ENCODE assay signal across 25 cellular contexts in the genomic region with DNA sequence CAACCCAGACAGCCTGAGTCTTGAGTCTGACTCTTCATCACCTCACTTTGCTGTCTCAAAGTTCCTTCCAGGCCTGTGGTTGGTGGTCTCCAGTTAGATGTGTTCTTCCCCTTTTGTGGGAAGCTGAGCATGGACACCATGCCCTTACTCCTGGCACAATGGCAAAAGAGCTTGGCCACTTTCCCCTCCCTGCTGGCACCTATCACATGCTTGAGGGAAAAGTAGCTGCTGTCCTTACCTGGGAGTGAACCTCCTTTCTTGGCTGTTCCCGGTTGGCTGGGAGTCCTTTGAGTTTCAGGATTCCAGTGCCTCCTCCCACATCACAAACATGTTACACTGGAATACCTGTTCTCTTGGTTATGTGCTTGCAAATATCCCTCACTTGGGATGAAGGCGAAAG.
"Had no signal": no experiment of that assay in that cellular context is flagged by ENCODE, and none has a peak within 500 bp of the region (broad histone marks: within the 10 kb centered on the region; RNA-seq: fewer than 3 reads in every experiment).

No MANE protein-coding gene starts in this region.

- FAIRE-seq: endothelial cell of umbilical vein, islet of Langerhans, small intestine had no signal

- ATAC-seq: left colon, natural killer cell, psoas muscle had no signal

- H3K27ac Mint-ChIP-seq: memory B cell had no signal

- H3K27me3 ChIP-seq: esophagus muscularis mucosa, ovary, right lobe of liver, thyroid gland had no signal

- H3K27ac ChIP-seq: coronary artery, ovary, psoas muscle, right lobe of liver, stomach, thyroid gland had no signal

- H3K36me3 ChIP-seq: esophagus muscularis mucosa, ovary, right lobe of liver, stomach, thyroid gland had no signal

- H3K4me1 Mint-ChIP-seq: memory B cell had no signal

- H3K36me3 Mint-ChIP-seq: memory B cell had no signal

- H3K9me3 ChIP-seq: esophagus muscularis mucosa, ovary, psoas muscle, right lobe of liver, stomach, thyroid gland had no signal

- H3K4me1 ChIP-seq: esophagus muscularis mucosa, psoas muscle, right lobe of liver, stomach, thyroid gland had no signal

- H3K4me3 Mint-ChIP-seq: central memory CD8-positive, alpha-beta T cell; memory B cell; natural killer cell had no signal

- DNase-seq: dermis blood vessel endothelial cell; effector memory CD4-positive, alpha-beta T cell; foreskin melanocyte; hippocampal formation; left colon; natural killer cell; occipital lobe; posterior cingulate gyrus; psoas muscle; right lobe of liver; stimulated activated CD4-positive, alpha-beta T cell treated with anti-CD3 and anti-CD28 coated beads, Interleukin-15, amount 100 ng/mL, for 24 hours; stimulated activated CD4-positive, alpha-beta T cell treated with anti-CD3 and anti-CD28 coated beads, Interleukin-2, amount 100 ng/mL, for 48 hours; stimulated activated naive CD4-positive, alpha-beta T cell treated with Interleukin-2 at 50 U/mL for 16 hours; stomach; thyroid gland; trophoblast cell had no signal

- H3K4me3 ChIP-seq: coronary artery, esophagus muscularis mucosa, lung, ovary, psoas muscle, right lobe of liver, stomach, thyroid gland had no signal

- H3K9me3 Mint-ChIP-seq: central memory CD8-positive, alpha-beta T cell; natural killer cell had no signal
